ENCODE assay signal across 16 cellular contexts in genomic region chr11:63686912-63687311, GRCh38.
"Had no signal": no experiment of that assay in that cellular context is flagged by ENCODE, and none has a peak within 500 bp of the region (broad histone marks: within the 10 kb centered on the region; RNA-seq: fewer than 3 reads in every experiment).

No MANE protein-coding gene starts in this region.

- H2AFZ ChIP-seq: neural progenitor cell had no signal

- DNase-seq: activated CD4-positive, alpha-beta T cell treated with anti-CD3 and anti-CD28 coated beads for 48 hours; activated CD8-positive, alpha-beta memory T cell treated with anti-CD3 and anti-CD28 coated beads, Interleukin-2, amount 50 U/mL, for 48 hours; activated CD8-positive, alpha-beta T cell treated with anti-CD3 and anti-CD28 coated beads, Interleukin-2, amount 10 ng/mL, durations not matched to agents 7 days and 5 days; activated naive CD4-positive, alpha-beta T cell treated with anti-CD3 and anti-CD28 coated beads, Interleukin-2, amount 10 ng/mL, durations not matched to agents 7 days and 5 days; endodermal cell; heart left ventricle; mammary epithelial cell; posterior cingulate gyrus; stimulated activated CD4-positive, alpha-beta T cell treated with anti-CD3 and anti-CD28 coated beads, Interleukin-15, amount 100 ng/mL, for 24 hours; stimulated activated CD4-positive, alpha-beta T cell treated with anti-CD3 and anti-CD28 coated beads, Interleukin-4, amount 100 ng/mL, for 24 hours; thyroid gland had no signal

- H3K9me3 ChIP-seq: heart left ventricle, thyroid gland had no signal

- H3K4me3 Mint-ChIP-seq: activated CD8-positive, alpha-beta T cell treated with anti-CD3 and anti-CD28 coated beads, Interleukin-2, amount 10 ng/mL, durations not matched to agents 7 days and 5 days; activated naive CD4-positive, alpha-beta T cell treated with anti-CD3 and anti-CD28 coated beads, Interleukin-2, amount 10 ng/mL, durations not matched to agents 7 days and 5 days; central memory CD8-positive, alpha-beta T cell; endodermal cell; neural progenitor cell; stimulated activated naive CD8-positive, alpha-beta T cell treated with anti-CD3 and anti-CD28 coated beads, Interleukin-15, Interleukin-2, amounts not matched to agents 100 ng/mL and 50 ng/mL, for 24 hours; T-helper 1 cell treated with Interleukin-12 subunit alpha and Interleukin-12 subunit beta and Interleukin-4 antibody, amounts not matched to agents 30 μg/mL and 1 μg/mL, for 36 hours had no signal

- ATAC-seq: activated CD8-positive, alpha-beta T cell treated with anti-CD3 and anti-CD28 coated beads, Interleukin-2, amount 10 ng/mL, durations not matched to agents 7 days and 5 days; heart left ventricle had no signal

- H3K27ac Mint-ChIP-seq: activated CD8-positive, alpha-beta T cell treated with anti-CD3 and anti-CD28 coated beads, Interleukin-2, amount 10 ng/mL, durations not matched to agents 7 days and 5 days; endodermal cell; neural progenitor cell; T-helper 1 cell treated with Interleukin-12 subunit alpha and Interleukin-12 subunit beta and Interleukin-4 antibody, amounts not matched to agents 30 μg/mL and 1 μg/mL, for 36 hours had no signal

- H3K27me3 Mint-ChIP-seq: activated naive CD4-positive, alpha-beta T cell treated with anti-CD3 and anti-CD28 coated beads, Interleukin-2, amount 10 ng/mL, durations not matched to agents 7 days and 5 days; central memory CD8-positive, alpha-beta T cell; stimulated activated naive CD8-positive, alpha-beta T cell treated with anti-CD3 and anti-CD28 coated beads, Interleukin-15, Interleukin-2, amounts not matched to agents 100 ng/mL and 50 ng/mL, for 24 hours had no signal

- H3K27me3 ChIP-seq: heart left ventricle, neural progenitor cell, thyroid gland had no signal

- H3K9ac ChIP-seq: neural progenitor cell had no signal

- H3K27ac ChIP-seq: neural progenitor cell, thyroid gland had no signal

- H3K36me3 ChIP-seq: heart left ventricle, neural progenitor cell, thyroid gland had no signal

- H3K9me3 Mint-ChIP-seq: activated naive CD4-positive, alpha-beta T cell treated with anti-CD3 and anti-CD28 coated beads, Interleukin-2, amount 10 ng/mL, durations not matched to agents 7 days and 5 days; central memory CD8-positive, alpha-beta T cell; endodermal cell; neural progenitor cell; stimulated activated naive CD8-positive, alpha-beta T cell treated with anti-CD3 and anti-CD28 coated beads, Interleukin-15, Interleukin-2, amounts not matched to agents 100 ng/mL and 50 ng/mL, for 24 hours; T-helper 1 cell treated with Interleukin-12 subunit alpha and Interleukin-12 subunit beta and Interleukin-4 antibody, amounts not matched to agents 30 μg/mL and 1 μg/mL, for 36 hours had no signal

- FAIRE-seq: islet of Langerhans had no signal

- H3K4me3 ChIP-seq: heart left ventricle, neural progenitor cell, thyroid gland had no signal

- H3K4me2 ChIP-seq: neural progenitor cell had no signal
